18 cellular contexts compared by ENCODE assay signal in the genomic region with DNA sequence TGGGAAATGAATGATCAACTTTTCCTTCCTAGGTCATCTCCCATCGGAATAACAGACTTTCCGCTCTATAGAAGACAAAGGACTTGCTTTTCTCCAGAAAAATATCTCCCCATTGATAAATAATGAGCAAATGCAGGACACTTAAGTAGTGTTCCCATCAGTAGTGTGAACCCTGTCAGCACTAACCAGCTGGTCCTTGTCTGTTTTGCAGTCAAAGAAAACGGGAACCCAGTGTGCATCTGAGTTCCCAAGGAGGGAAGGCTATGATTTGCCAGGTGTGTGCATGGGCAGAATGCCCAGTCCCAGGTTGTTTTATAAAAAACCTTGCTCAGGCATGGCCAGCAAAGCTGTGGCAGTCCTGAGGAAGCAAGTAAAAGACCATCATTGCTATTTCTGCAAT.
DNase-seq lines count a peak whose midpoint lies in the region; ATAC-seq and TF ChIP-seq lines count a peak whose summit lies in the region.
"Had no signal": no experiment of that assay in that cellular context is flagged by ENCODE, and none has a peak within 500 bp of the region (broad histone marks: within the 10 kb centered on the region; RNA-seq: fewer than 3 reads in every experiment).

No MANE protein-coding gene starts in this region.

- no peak for TF ChIP-seq RAD21 in IMR-90 (IDR thresholded peaks at IDR 0.05; ENCODE audit: low read length)

- H3K4me3 ChIP-seq in IMR-90 (ENCODE audit: insufficient read depth, low read depth, low read length) (no peak overlapping the region), GM23248 (no peak overlapping the region)
- H3K4me3 ChIP-seq: BLaER1 had no signal

- H3K27ac ChIP-seq in IMR-90 (ENCODE audit: insufficient read depth, low read length) (peak overlapping the region; percentile 19; the same call in 1 of the 2 replicates), VCaP (peak overlapping the region; percentile 45), GM23248 (no peak overlapping the region), foreskin keratinocyte (no peak overlapping the region)
- H3K27ac ChIP-seq: BLaER1 had no signal

- CTCF ChIA-PET in IMR-90 (lab: Yijun Ruan, JAX), result no interaction called here

- peak overlapping the region; percentile 83; the same call in 1 of the 2 replicates for H2AK5ac ChIP-seq in IMR-90 (ENCODE audit: low read depth, low read length)

- POLR2A ChIA-PET in IMR-90 (lab: Charles Lee; ENCODE audit: unreplicated experiment), result no interaction called here

- H4K20me1 ChIP-seq in IMR-90 (ENCODE audit: insufficient read depth, low read length), result peaks cover 6% of the 10 kb centered on the region; the same call in 1 of the 2 replicates
- H4K20me1 ChIP-seq in GM23248 (ENCODE audit: insufficient read depth), result no peaks in the 10 kb centered on the region
- H4K20me1 ChIP-seq: BLaER1 had no signal

- no peak overlapping the region for H2AK9ac ChIP-seq in IMR-90 (replicated peaks; ENCODE audit: low read depth, low read length, poor library complexity)

- H3K79me2 ChIP-seq in GM23248 (ENCODE audit: insufficient read depth), result no peaks in the 10 kb centered on the region

- H4K8ac ChIP-seq in IMR-90 (ENCODE audit: low read depth in 2 of 2, low read length in 2 of 2), result peak overlapping the region; percentile 26 to 82; a peak in 3 of 4 replicates

- H3K9ac ChIP-seq in IMR-90 (ENCODE audit: low read depth, low read length) (no peak overlapping the region), GM23248 (no peak overlapping the region)
- H3K9ac ChIP-seq: BLaER1 had no signal

- no peak overlapping the region for H3K56ac ChIP-seq in IMR-90 (ENCODE audit: extremely low read depth, insufficient read depth, low read length)

- H3K36me3 ChIP-seq in IMR-90 (ENCODE audit: control insufficient read depth, insufficient read depth, low read length), result no peaks in the 10 kb centered on the region
- H3K36me3 ChIP-seq in GM23248 (ENCODE audit: low read depth), result no peaks in the 10 kb centered on the region
- H3K36me3 ChIP-seq: BLaER1 had no signal

- no peaks in the 10 kb centered on the region for H3K9me2 ChIP-seq in GM23248 (ENCODE audit: insufficient read depth)

- H3K27me3 ChIP-seq in IMR-90 (ENCODE audit: control insufficient read depth, insufficient read depth, low read length), result no peaks in the 10 kb centered on the region
- H3K27me3 ChIP-seq in GM23248 (replicated peaks; ENCODE audit: insufficient read depth), result no peaks in the 10 kb centered on the region
- no peaks in the 10 kb centered on the region for H3K27me3 ChIP-seq in foreskin keratinocyte
- H3K27me3 ChIP-seq: BLaER1 had no signal

- ATAC-seq in IMR-90 (ENCODE audit: low read depth) (no peak), HG03196 (IDR thresholded peaks at IDR 0.05; ENCODE audit: unreplicated experiment) (no peak), foreskin keratinocyte (no peak)
- ATAC-seq: CD8-positive, alpha-beta T cell; HepG2; Right ventricle myocardium inferior had no signal

- H3K4ac ChIP-seq in IMR-90 (ENCODE audit: low read depth, low read length), result peak overlapping the region; percentile 92

- H2BK15ac ChIP-seq in IMR-90 (ENCODE audit: low read depth, low read length), result peak overlapping the region; percentile 66; the same call in 2 of the 3 replicates

- H3K9me1 ChIP-seq in IMR-90 (ENCODE audit: insufficient read depth, low read length), result peaks cover 12% of the 10 kb centered on the region

- H3K4me2 ChIP-seq in IMR-90 (ENCODE audit: low read depth, low read length), result no peak overlapping the region
- no peak overlapping the region for H3K4me2 ChIP-seq in GM23248 (ENCODE audit: unreplicated experiment)

- H3K4me1 ChIP-seq in IMR-90 (ENCODE audit: control insufficient read depth, insufficient read depth, low read length), result peaks cover 20% of the 10 kb centered on the region
- H3K4me1 ChIP-seq in GM23248 (ENCODE audit: insufficient read depth), result peaks cover 41% of the 10 kb centered on the region
- peaks cover 9% of the 10 kb centered on the region for H3K4me1 ChIP-seq in foreskin keratinocyte

- intact Hi-C loops in IMR-90 (cut with micrococcal nuclease), result loop anchor here (2.0 to 5.0 kb wide), 2 partner anchors 31 to 539 kb away; no protein-coding TSS in a partner anchor

- H2BK5ac ChIP-seq in IMR-90 (ENCODE audit: low read depth, low read length, poor library complexity, severe bottlenecking), result peak overlapping the region; percentile 98

- peak overlapping the region; percentile 89 for H3K23ac ChIP-seq in IMR-90 (ENCODE audit: low read depth, low read length)

- H3K9me3 ChIP-seq in IMR-90 (ENCODE audit: control insufficient read depth, insufficient read depth, low read length) (no peaks in the 10 kb centered on the region), GM23248 (ENCODE audit: low read depth) (no peaks in the 10 kb centered on the region)

- peaks cover 0 to 24% of the 10 kb centered on the region in 2 experiments; a peak in 2 of 4 replicates for H3K79me1 ChIP-seq in IMR-90 (ENCODE audit: low read depth in 1 of 2, low read length in 2 of 2)

- H2BK20ac ChIP-seq in IMR-90 (ENCODE audit: low read depth, low read length), result peak overlapping the region; percentile 95

- no CpG with 5 or more reads among the region's 3 CpGs for WGBS in IMR-90 (ENCODE audit: extremely low coverage in 2 of 2, insufficient read length in 1 of 2), 2 experiments
- WGBS in GM23248 (ENCODE audit: low coverage in 1 of 2, low lambda C conversion rate in 2 of 2, missing lambda C conversion rate in 2 of 2), 2 experiments, result 98 to 100% methylated on average over 3 of the region's 3 CpGs

- H3K14ac ChIP-seq in IMR-90 (replicated peaks; ENCODE audit: low read depth, low read length), result peak overlapping the region; percentile 46

- dilution Hi-C loops in IMR-90 (cut with HindIII; ENCODE audit: low sequenced_read_pairs, unreplicated experiment), result no loop called here

- H2BK120ac ChIP-seq in IMR-90 (ENCODE audit: low read depth, low read length), result peak overlapping the region; percentile 95

- DNase-seq in NCI-H2171 treated with DMSO at 0.1 percent for 48 hours (lab: John Stamatoyannopoulos, UW) (peak; percentile 23), NCI-H2171 (lab: John Stamatoyannopoulos, UW) (no peak), IMR-90 (no peak), iPS-NIHi11 (ENCODE audit: low spot score) (peak; percentile 20), GM23248 (no peak), foreskin keratinocyte (no peak)
- DNase-seq: 8988T; CD8-positive, alpha-beta T cell; DMS79 treated with DMSO at 0.1 percent for 48 hours; Karpas-422; NCI-H187; NCI-H446 treated with DMSO at 0.1 percent for 48 hours; NCI-H748 treated with DMSO at 0.1 percent for 48 hours had no signal

- peak overlapping the region; percentile 80 for H4K5ac ChIP-seq in IMR-90 (ENCODE audit: low read depth, low read length)

- H2AFZ ChIP-seq in IMR-90 (replicated peaks; ENCODE audit: low read length, poor library complexity) (no peak overlapping the region), GM23248 (no peak overlapping the region)

- peak overlapping the region; percentile 16 for H3K18ac ChIP-seq in IMR-90 (ENCODE audit: low read depth, low read length)

- TF ChIP-seq POLR2A in IMR-90 (IDR thresholded peaks at IDR 0.05; ENCODE audit: low read depth, low read length), result no peak

- peak overlapping the region; percentile 78 for H4K91ac ChIP-seq in IMR-90 (ENCODE audit: insufficient read depth, low read depth, low read length)

- TF ChIP-seq CTCF in IMR-90 (conservative IDR thresholded peaks at IDR 0.05; ENCODE audit: low read depth, low read length) (no peak), VCaP (conservative IDR thresholded peaks at IDR 0.05) (no peak), foreskin keratinocyte (conservative IDR thresholded peaks at IDR 0.05) (no peak)

- in situ Hi-C loops in IMR-90 (cut with MboI; ENCODE audit: low sequenced_read_pairs) (no loop called here), GM23248 (cut with MboI) (no loop called here)

- peaks cover 51% of the 10 kb centered on the region for H3F3A ChIP-seq in GM23248 (ENCODE audit: insufficient read depth)

- BruUV-seq in IMR-90 (replicated peaks; lab: Mats Ljungman, UMichigan), result no TSS peak

TF ChIP-seq in IMR-90, 13 proteins besides CTCF, POLR2A, EP300 and RAD21:
- TF ChIP-seq NFE2L2 (IDR thresholded peaks at IDR 0.05; ENCODE audit: low read depth, low read length) (no peak), MXI1 (IDR thresholded peaks at IDR 0.05; ENCODE audit: borderline replicate concordance, low read depth, low read length) (no peak), RFX5 (IDR thresholded peaks at IDR 0.05; ENCODE audit: low read depth, low read length) (no peak), CEBPB (IDR thresholded peaks at IDR 0.05; ENCODE audit: low read depth, low read length) (no peak), RCOR1 (IDR thresholded peaks at IDR 0.05; ENCODE audit: insufficient replicate concordance, low read length) (no peak), MAZ (IDR thresholded peaks at IDR 0.05; ENCODE audit: borderline replicate concordance, low read depth, low read length) (no peak), FOS (IDR thresholded peaks at IDR 0.05; ENCODE audit: low read depth, low read length) (no peak), BHLHE40 (IDR thresholded peaks at IDR 0.05; ENCODE audit: low read depth, low read length) (no peak), CHD1 (IDR thresholded peaks at IDR 0.05; ENCODE audit: low read depth, low read length) (no peak), MAFK (IDR thresholded peaks at IDR 0.05; ENCODE audit: low read depth, low read length) (no peak), SMC3 (IDR thresholded peaks at IDR 0.05; ENCODE audit: low read depth, low read length) (no peak)
- TF ChIP-seq, protein P1, sequence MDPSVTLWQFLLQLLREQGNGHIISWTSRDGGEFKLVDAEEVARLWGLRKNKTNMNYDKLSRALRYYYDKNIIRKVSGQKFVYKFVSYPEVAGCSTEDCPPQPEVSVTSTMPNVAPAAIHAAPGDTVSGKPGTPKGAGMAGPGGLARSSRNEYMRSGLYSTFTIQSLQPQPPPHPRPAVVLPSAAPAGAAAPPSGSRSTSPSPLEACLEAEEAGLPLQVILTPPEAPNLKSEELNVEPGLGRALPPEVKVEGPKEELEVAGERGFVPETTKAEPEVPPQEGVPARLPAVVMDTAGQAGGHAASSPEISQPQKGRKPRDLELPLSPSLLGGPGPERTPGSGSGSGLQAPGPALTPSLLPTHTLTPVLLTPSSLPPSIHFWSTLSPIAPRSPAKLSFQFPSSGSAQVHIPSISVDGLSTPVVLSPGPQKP (IDR thresholded peaks at IDR 0.05; ENCODE audit: borderline replicate concordance, low read depth, low read length), result no peak
- TF ChIP-seq, protein P2, sequence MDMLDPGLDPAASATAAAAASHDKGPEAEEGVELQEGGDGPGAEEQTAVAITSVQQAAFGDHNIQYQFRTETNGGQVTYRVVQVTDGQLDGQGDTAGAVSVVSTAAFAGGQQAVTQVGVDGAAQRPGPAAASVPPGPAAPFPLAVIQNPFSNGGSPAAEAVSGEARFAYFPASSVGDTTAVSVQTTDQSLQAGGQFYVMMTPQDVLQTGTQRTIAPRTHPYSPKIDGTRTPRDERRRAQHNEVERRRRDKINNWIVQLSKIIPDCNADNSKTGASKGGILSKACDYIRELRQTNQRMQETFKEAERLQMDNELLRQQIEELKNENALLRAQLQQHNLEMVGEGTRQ (IDR thresholded peaks at IDR 0.05; ENCODE audit: low read depth, low read length), result no peak

Comparison
In these comparisons a context has a peak if more than half of its experiments do, and no peak if none do; other contexts are left out.
1. DNase-seq: peak in NCI-H2171 treated with DMSO at 0.1 percent for 48 hours (single experiment) and iPS-NIHi11 (single experiment); none in NCI-H2171 (single experiment), IMR-90 (single experiment), GM23248 (single experiment) and foreskin keratinocyte (0 of 2).
2. H3K27ac ChIP-seq: peak in IMR-90 (single experiment) and VCaP (single experiment); none in GM23248 (single experiment) and foreskin keratinocyte (single experiment).